8 cellular contexts compared by ENCODE assay signal in genomic region chr13:98543380-98544104, GRCh38. TPM values are rescaled to one million over a fixed set of nuclear protein-coding genes. Genes with fewer than 3 reads are reported as not detected.
DNase-seq lines count a peak whose midpoint lies in the region; ATAC-seq, FAIRE-seq and TF ChIP-seq lines count a peak whose summit lies in the region.

No MANE protein-coding gene starts in this region.

- DNase-seq in esophagus squamous epithelium (lab: John Stamatoyannopoulos, UW) (no peak), BE2C (no peak), mucosa of gallbladder (ENCODE audit: low spot score) (no peak), H54 (ENCODE audit: insufficient read length, low spot score) (no peak), GM20000 (ENCODE audit: low spot score) (no peak)

- no peaks in the 10 kb centered on the region for H3K9me3 ChIP-seq in esophagus squamous epithelium
- H3K9me3 ChIP-seq in skeletal muscle tissue (ENCODE audit: control insufficient read depth in 3 of 3, low read length in 3 of 3), result no peaks in the 10 kb centered on the region
- H3K9me3 ChIP-seq in BE2C, result no peaks in the 10 kb centered on the region

- H3K27me3 ChIP-seq in esophagus squamous epithelium (no peaks in the 10 kb centered on the region), skeletal muscle tissue (ENCODE audit: control insufficient read depth in 3 of 3, insufficient read depth in 3 of 3, low read length in 3 of 3) (no peaks in the 10 kb centered on the region), BE2C (no peaks in the 10 kb centered on the region)

- H3K27ac ChIP-seq in esophagus squamous epithelium, result peak overlapping the region in 3 of 4 donors; percentile 18 to 51 (median 47)
- H3K27ac ChIP-seq in skeletal muscle tissue (ENCODE audit: low read depth, low read length), result peak overlapping the region; percentile 61

- intact Hi-C loops in esophagus squamous epithelium (cut with DNase I), result no loop called here

- no peak for TF ChIP-seq POLR2A in esophagus squamous epithelium (IDR thresholded peaks at IDR 0.05)
- TF ChIP-seq POLR2A in H54 (IDR thresholded peaks at IDR 0.05; ENCODE audit: low read depth, low read length), result no peak

- whole genome bisulfite sequencing in esophagus squamous epithelium, 2 donors, result 73% methylated on average over 14 to 20 of the region's 25 CpGs

- TF ChIP-seq CTCF in esophagus squamous epithelium (IDR thresholded peaks at IDR 0.05) (no peak), BE2C (IDR thresholded peaks at IDR 0.05; ENCODE audit: low read depth, low read length) (no peak), GM20000 (IDR thresholded peaks at IDR 0.05; ENCODE audit: extremely low read depth, missing control alignments) (no peak)

- H3K4me3 ChIP-seq in esophagus squamous epithelium (peak overlapping the region in 1 of 4 donors; percentile 47), skeletal muscle tissue (ENCODE audit: low read length in 3 of 3) (peak overlapping the region; percentile 34 to 59 (median 47)), BE2C (ENCODE audit: low read depth, low read length) (no peak overlapping the region)

- ATAC-seq in GM19043 (IDR thresholded peaks at IDR 0.05; ENCODE audit: low read depth, unreplicated experiment), result peak; percentile 4
- ATAC-seq in HG03159 (IDR thresholded peaks at IDR 0.05; ENCODE audit: unreplicated experiment), result peak; percentile 15

- FAIRE-seq in H54 (lab: Jason Lieb, UNC), result no peak

- H3K4me1 ChIP-seq in esophagus squamous epithelium, result peaks cover 30 to 97% (median 55%) of the 10 kb centered on the region in 3 donors
- peaks cover 59 to 70% (median 65%) of the 10 kb centered on the region in 3 donors for H3K4me1 ChIP-seq in skeletal muscle tissue (ENCODE audit: control insufficient read depth in 3 of 3, insufficient read depth in 3 of 3, low read length in 3 of 3)
- peaks cover 17% of the 10 kb centered on the region for H3K4me1 ChIP-seq in BE2C

- H3K9ac ChIP-seq in skeletal muscle tissue (ENCODE audit: low read depth in 1 of 3, low read length in 3 of 3), result peak overlapping the region; percentile 34 to 67 (median 57)

- H3K36me3 ChIP-seq in esophagus squamous epithelium (peaks cover 0 to 31% (median 0%) of the 10 kb centered on the region in 3 donors), skeletal muscle tissue (ENCODE audit: control insufficient read depth in 3 of 3, insufficient read depth in 3 of 3, low read length in 3 of 3) (no peaks in the 10 kb centered on the region), BE2C (no peaks in the 10 kb centered on the region)

RNA-seq across cellular contexts. Expression of gene STK24, which starts 33.4 kb away (rescaled TPM):
- total RNA-seq in esophagus squamous epithelium, result 100 to 1,000 TPM; 119 to 156 (median 130) TPM
- 19.8 TPM for total RNA-seq in skeletal muscle tissue
- polyA plus RNA-seq in BE2C (2012; ENCODE audit: insufficient read depth, insufficient read length, low read depth), result 60.2 TPM
- total RNA-seq in mucosa of gallbladder, result 113 TPM
